25 cellular contexts compared by ENCODE assay signal in the genomic region with DNA sequence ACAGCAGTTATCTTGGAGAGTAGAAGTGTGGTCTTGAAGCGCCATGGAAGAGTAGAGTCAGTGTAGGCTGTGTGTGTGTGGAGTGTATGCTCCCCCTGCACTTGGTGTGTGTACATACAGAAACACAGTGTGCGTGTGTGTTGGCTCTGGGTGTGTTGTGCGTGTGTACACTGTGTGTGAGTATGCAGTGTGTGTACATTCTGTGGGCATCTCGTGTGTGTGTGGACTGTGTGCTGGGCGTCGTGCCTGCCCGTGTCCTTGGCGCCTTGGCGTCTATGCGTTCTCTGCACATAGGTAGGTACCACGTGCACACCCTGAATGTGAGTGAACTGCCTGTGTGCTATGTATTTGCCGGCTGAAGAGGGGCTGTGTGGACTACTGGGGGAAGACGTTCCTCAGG. TPM values are rescaled to one million over a fixed set of nuclear protein-coding genes. Genes with fewer than 3 reads are reported as not detected.
DNase-seq lines count a peak whose midpoint lies in the region; ATAC-seq, FAIRE-seq and TF ChIP-seq lines count a peak whose summit lies in the region.
"Had no signal": no experiment of that assay in that cellular context is flagged by ENCODE, and none has a peak within 500 bp of the region (broad histone marks: within the 10 kb centered on the region; RNA-seq: fewer than 3 reads in every experiment).

No MANE protein-coding gene starts in this region.

- H3K9me3 Mint-ChIP-seq in activated naive CD4-positive, alpha-beta T cell treated with anti-CD3 and anti-CD28 coated beads, Interleukin-2, amount 50 U/mL, for 24 hours = no peaks in the 10 kb centered on the region
- H3K9me3 Mint-ChIP-seq in nephron = no peaks in the 10 kb centered on the region

- peaks cover 5% of the 10 kb centered on the region for H3K4me1 Mint-ChIP-seq in activated naive CD4-positive, alpha-beta T cell treated with anti-CD3 and anti-CD28 coated beads, Interleukin-2, amount 50 U/mL, for 24 hours
- H3K4me1 Mint-ChIP-seq in nephron = no peaks in the 10 kb centered on the region

- no peak for DNase-seq in activated naive CD4-positive, alpha-beta T cell treated with Interleukin-2 at 50 U/mL for 16 hours
- no peak for DNase-seq in urothelium cell line (ENCODE audit: low spot score)
- DNase-seq in globus pallidus (ENCODE audit: low spot score) = no peak
- DNase-seq in RWPE1 (ENCODE audit: low spot score) = no peak
- DNase-seq: activated CD4-positive, CD25-positive, alpha-beta regulatory T cell treated with anti-CD3 and anti-CD28 coated beads, Interleukin-2, amount 50 U/mL, for 72 hours; activated gamma-delta T cell; cerebellar nuclear complex; NCI-H1436 treated with DMSO at 0.1 percent for 48 hours; NCI-H2227 treated with DMSO at 0.1 percent for 48 hours; NCI-H82; psoas muscle; stimulated activated CD4-positive, alpha-beta T cell treated with anti-CD3 and anti-CD28 coated beads, Interleukin-4, amount 100 ng/mL, for 24 hours had no signal

- H3K4me3 ChIP-seq in ectodermal cell (ENCODE audit: insufficient read depth, low read depth, low read length) = peak overlapping the region; percentile 1
- H3K4me3 ChIP-seq: BLaER1 treated with 17β-estradiol and CSF1 and Interleukin-3, amounts not matched to agents 10 nM and 100 nM; lung; smooth muscle cell; vagina had no signal

- H3K27ac Mint-ChIP-seq in activated naive CD4-positive, alpha-beta T cell treated with anti-CD3 and anti-CD28 coated beads, Interleukin-2, amount 50 U/mL, for 24 hours = no peak overlapping the region
- H3K27ac Mint-ChIP-seq in nephron = no peak overlapping the region

- H3K4me1 ChIP-seq in ectodermal cell (ENCODE audit: control insufficient read depth, insufficient read depth, low read length) = no peaks in the 10 kb centered on the region
- H3K4me1 ChIP-seq: psoas muscle had no signal

- CTCF ChIA-PET in RWPE1 (lab: Yijun Ruan, JAX) = no interaction called here

- H3K27me3 ChIP-seq in ectodermal cell (ENCODE audit: control insufficient read depth, insufficient read depth, low read length, poor library complexity, severe bottlenecking) = peaks cover 45% of the 10 kb centered on the region
- H3K27me3 ChIP-seq: vagina had no signal

- H3K27ac ChIP-seq in ectodermal cell (ENCODE audit: insufficient read depth, low read depth, low read length, poor library complexity, severe bottlenecking) (no peak overlapping the region), RWPE1 (no peak overlapping the region)
- H3K27ac ChIP-seq: BLaER1 treated with 17β-estradiol and CSF1 and Interleukin-3, amounts not matched to agents 10 nM and 100 nM; psoas muscle; vagina had no signal

- no peak for TF ChIP-seq CTCF in nephron (IDR thresholded peaks at IDR 0.05; ENCODE audit: unreplicated experiment in 3 of 3)
- no peak for TF ChIP-seq CTCF in RWPE1 (conservative IDR thresholded peaks at IDR 0.05; ENCODE audit: low read depth)

- WGBS in ectodermal cell, 2 experiments = 84 to 85% methylated on average over 13 of the region's 13 CpGs

- no peaks in the 10 kb centered on the region for H3K36me3 ChIP-seq in ectodermal cell (ENCODE audit: control insufficient read depth, insufficient read depth, low read length)
- H3K36me3 ChIP-seq: BLaER1 treated with 17β-estradiol and CSF1 and Interleukin-3, amounts not matched to agents 10 nM and 100 nM; vagina had no signal

- ATAC-seq in GM18870 (IDR thresholded peaks at IDR 0.05; ENCODE audit: unreplicated experiment) = no peak
- ATAC-seq: HCT116 had no signal

- H3K36me3 Mint-ChIP-seq in activated naive CD4-positive, alpha-beta T cell treated with anti-CD3 and anti-CD28 coated beads, Interleukin-2, amount 50 U/mL, for 24 hours = no peaks in the 10 kb centered on the region
- no peaks in the 10 kb centered on the region for H3K36me3 Mint-ChIP-seq in nephron (ENCODE audit: low read depth)

- no peaks in the 10 kb centered on the region for H3K9me3 ChIP-seq in ectodermal cell (ENCODE audit: control insufficient read depth, low read length)
- H3K9me3 ChIP-seq: BLaER1 treated with 17β-estradiol and CSF1 and Interleukin-3, amounts not matched to agents 10 nM and 100 nM; psoas muscle; SK-N-SH; vagina had no signal

- POLR2A ChIA-PET in RWPE1 (lab: Yijun Ruan, JAX; ENCODE audit: low non-redundant PET) = no interaction called here

- peaks cover 24% of the 10 kb centered on the region for H3K27me3 Mint-ChIP-seq in activated naive CD4-positive, alpha-beta T cell treated with anti-CD3 and anti-CD28 coated beads, Interleukin-2, amount 50 U/mL, for 24 hours
- H3K27me3 Mint-ChIP-seq in nephron (ENCODE audit: low read depth) = peaks cover 85% of the 10 kb centered on the region

- peak overlapping the region; percentile 23 for H3K4me3 Mint-ChIP-seq in activated naive CD4-positive, alpha-beta T cell treated with anti-CD3 and anti-CD28 coated beads, Interleukin-2, amount 50 U/mL, for 24 hours
- H3K4me3 Mint-ChIP-seq in nephron = peak overlapping the region; percentile 9 to 44 (median 16)

- FAIRE-seq in urothelium cell line (lab: Jason Lieb, UNC) = peak; percentile 80
- FAIRE-seq: endometrium, G401.6, keratinocyte had no signal

RNA-seq across cellular contexts. Expression of a gene that starts 0.5 kb away (rescaled TPM):
- polyA plus RNA-seq in ectodermal cell (2013, experiment 1 of 4) = not detected
- 0.12 TPM for polyA plus RNA-seq in ectodermal cell (2013, experiment 2 of 4)
- polyA plus RNA-seq in ectodermal cell (2013, experiment 3 of 4) = 0.32 TPM
- polyA plus RNA-seq in ectodermal cell (2013, experiment 4 of 4) = not detected
- polyA plus RNA-seq: keratinocyte, lung, psoas muscle, smooth muscle cell had no signal

RNA-seq across cellular contexts. Expression of a gene that starts 13.9 kb away (rescaled TPM):
- polyA plus RNA-seq in ectodermal cell (2013, experiment 1 of 4) = 6.7 TPM
- polyA plus RNA-seq in ectodermal cell (2013, experiment 2 of 4) = 7.4 TPM
- 5.2 TPM for polyA plus RNA-seq in ectodermal cell (2013, experiment 3 of 4)
- 5.3 TPM for polyA plus RNA-seq in ectodermal cell (2013, experiment 4 of 4)
- polyA plus RNA-seq: smooth muscle cell had no signal

RNA-seq across cellular contexts. Expression of a gene that starts 23.7 kb away (rescaled TPM):
- polyA plus RNA-seq in ectodermal cell (2013, experiment 1 of 4) = 377 TPM
- polyA plus RNA-seq in ectodermal cell (2013, experiment 2 of 4) = 343 TPM
- polyA plus RNA-seq in ectodermal cell (2013, experiment 3 of 4) = 293 TPM
- polyA plus RNA-seq in ectodermal cell (2013, experiment 4 of 4) = 299 TPM

RNA-seq across cellular contexts. Expression of a gene that starts 25.8 kb away (rescaled TPM):
- polyA plus RNA-seq in ectodermal cell (2013, experiment 1 of 4) = 6.1 TPM
- 5.6 TPM for polyA plus RNA-seq in ectodermal cell (2013, experiment 2 of 4)
- 4.2 TPM for polyA plus RNA-seq in ectodermal cell (2013, experiment 3 of 4)
- polyA plus RNA-seq in ectodermal cell (2013, experiment 4 of 4) = 5.3 TPM

RNA-seq across cellular contexts. Expression of a gene that starts 26.5 kb away (rescaled TPM):
- polyA plus RNA-seq in ectodermal cell (2013, experiment 1 of 4) = 42.9 TPM
- 41.9 TPM for polyA plus RNA-seq in ectodermal cell (2013, experiment 2 of 4)
- polyA plus RNA-seq in ectodermal cell (2013, experiment 3 of 4) = 35.0 TPM
- 32.7 TPM for polyA plus RNA-seq in ectodermal cell (2013, experiment 4 of 4)
